ENCODE assay signal across 8 cellular contexts in the genomic region with DNA sequence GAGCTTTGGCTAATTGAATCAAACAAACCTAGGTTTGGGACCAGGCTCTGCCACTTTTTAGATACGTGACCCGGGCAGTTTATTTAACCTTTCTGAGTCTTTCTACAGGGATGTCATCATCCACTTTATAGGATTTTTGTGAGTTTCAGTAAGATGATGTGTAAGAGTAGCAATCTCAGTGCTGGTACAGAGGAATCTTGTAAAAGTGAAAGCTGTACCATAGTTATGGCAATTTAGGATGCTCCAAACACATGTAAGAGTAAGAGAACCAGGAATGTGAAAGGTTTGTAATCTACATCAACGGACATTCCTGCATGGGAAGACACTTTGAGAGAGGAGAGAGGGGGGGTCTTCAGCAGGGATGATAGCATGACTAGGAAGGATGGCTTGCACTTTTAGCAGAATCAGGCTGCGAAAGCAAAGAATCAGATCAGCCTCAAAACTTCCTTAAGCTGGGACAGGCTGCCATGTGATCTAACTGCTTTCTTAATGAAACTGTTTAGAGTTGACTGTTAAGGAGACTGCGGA. TPM values are rescaled to one million over a fixed set of nuclear protein-coding genes. Genes with fewer than 3 reads are reported as not detected.
DNase-seq lines count a peak whose midpoint lies in the region; ATAC-seq and TF ChIP-seq lines count a peak whose summit lies in the region.

No MANE protein-coding gene starts in this region.

- peaks cover 10 to 29% of the 10 kb centered on the region in 2 donors for H3K4me1 ChIP-seq in thoracic aorta (ENCODE audit: control insufficient read depth in 1 of 2, low read depth in 2 of 2)

- H3K27me3 Mint-ChIP-seq in activated CD4-positive, alpha-beta T cell treated with anti-CD3 and anti-CD28 coated beads, Interleukin-2, amount 10 ng/mL, durations not matched to agents 24 days and 14 days, result peaks cover 2% of the 10 kb centered on the region
- H3K27me3 Mint-ChIP-seq in activated naive CD8-positive, alpha-beta T cell treated with anti-CD3 and anti-CD28 coated beads for 36 hours, result no peaks in the 10 kb centered on the region

- no peaks in the 10 kb centered on the region for H3K27me3 ChIP-seq in thoracic aorta (replicated peaks; ENCODE audit: insufficient read depth)

- H3K36me3 ChIP-seq in thoracic aorta, result peaks cover 26% of the 10 kb centered on the region

- peak overlapping the region; percentile 82 for H3K4me3 ChIP-seq in thoracic aorta

- no peak for TF ChIP-seq CTCF in thoracic aorta (IDR thresholded peaks at IDR 0.05)

- peak overlapping the region; percentile 99 for H3K27ac Mint-ChIP-seq in activated CD4-positive, alpha-beta T cell treated with anti-CD3 and anti-CD28 coated beads, Interleukin-2, amount 10 ng/mL, durations not matched to agents 24 days and 14 days
- H3K27ac Mint-ChIP-seq in activated naive CD8-positive, alpha-beta T cell treated with anti-CD3 and anti-CD28 coated beads for 36 hours, result peak overlapping the region; percentile 99

- DNase-seq in activated CD4-positive, alpha-beta T cell treated with anti-CD3 and anti-CD28 coated beads, Interleukin-2, amount 10 ng/mL, durations not matched to agents 24 days and 14 days, result no peak
- no peak for DNase-seq in activated CD4-positive, alpha-beta T cell treated with anti-CD3 and anti-CD28 coated beads for 4 hours
- no peak for DNase-seq in activated naive CD8-positive, alpha-beta T cell treated with anti-CD3 and anti-CD28 coated beads for 36 hours
- DNase-seq in kidney tubule cell (ENCODE audit: low spot score) (peak; percentile 17), thoracic aorta (ENCODE audit: low spot score) (no peak)
- DNase-seq in NK-92 treated with Interleukin-12 subunit alpha and Interleukin-12 subunit beta, amount 100 ng/mL, for 24 hours (lab: John Stamatoyannopoulos, UW), result no peak

- H3K36me3 Mint-ChIP-seq in activated CD4-positive, alpha-beta T cell treated with anti-CD3 and anti-CD28 coated beads, Interleukin-2, amount 10 ng/mL, durations not matched to agents 24 days and 14 days (ENCODE audit: low read depth), result peaks cover 85% of the 10 kb centered on the region
- H3K36me3 Mint-ChIP-seq in activated naive CD8-positive, alpha-beta T cell treated with anti-CD3 and anti-CD28 coated beads for 36 hours, result peaks cover 78% of the 10 kb centered on the region

- H3K4me1 Mint-ChIP-seq in activated CD4-positive, alpha-beta T cell treated with anti-CD3 and anti-CD28 coated beads, Interleukin-2, amount 10 ng/mL, durations not matched to agents 24 days and 14 days, result peaks cover 49% of the 10 kb centered on the region
- peaks cover 55% of the 10 kb centered on the region for H3K4me1 Mint-ChIP-seq in activated naive CD8-positive, alpha-beta T cell treated with anti-CD3 and anti-CD28 coated beads for 36 hours

- ATAC-seq in thoracic aorta (ENCODE audit: insufficient number of reproducible peaks, low FRiP score, low read depth) (no peak), HG03342 (IDR thresholded peaks at IDR 0.05; ENCODE audit: unreplicated experiment) (no peak), HG03025 (IDR thresholded peaks at IDR 0.05; ENCODE audit: low FRiP score, unreplicated experiment) (no peak)

- H3K9me3 Mint-ChIP-seq in activated CD4-positive, alpha-beta T cell treated with anti-CD3 and anti-CD28 coated beads, Interleukin-2, amount 10 ng/mL, durations not matched to agents 24 days and 14 days, result no peaks in the 10 kb centered on the region
- H3K9me3 Mint-ChIP-seq in activated naive CD8-positive, alpha-beta T cell treated with anti-CD3 and anti-CD28 coated beads for 36 hours, result no peaks in the 10 kb centered on the region

- peak overlapping the region; percentile 81 to 94 for H3K27ac ChIP-seq in thoracic aorta

- no peaks in the 10 kb centered on the region for H3K9me3 ChIP-seq in thoracic aorta

- intact Hi-C loops in activated CD4-positive, alpha-beta T cell treated with anti-CD3 and anti-CD28 coated beads, Interleukin-2, amount 10 ng/mL, durations not matched to agents 24 days and 14 days (cut with micrococcal nuclease), result loop anchor here (2.0 to 10.0 kb wide), 3 partner anchors 88 to 492 kb away; a partner anchor contains a TSS

- peak overlapping the region; percentile 99 for H3K4me3 Mint-ChIP-seq in activated CD4-positive, alpha-beta T cell treated with anti-CD3 and anti-CD28 coated beads, Interleukin-2, amount 10 ng/mL, durations not matched to agents 24 days and 14 days
- peak overlapping the region; percentile 99 for H3K4me3 Mint-ChIP-seq in activated naive CD8-positive, alpha-beta T cell treated with anti-CD3 and anti-CD28 coated beads for 36 hours

RNA-seq across cellular contexts. Expression of a gene that starts 1.0 kb away (rescaled TPM):
- total RNA-seq in activated CD4-positive, alpha-beta T cell treated with anti-CD3 and anti-CD28 coated beads, Interleukin-2, amount 10 ng/mL, durations not matched to agents 24 days and 14 days, result 268 and 281 TPM in 2 replicates
- 100 to 1,000 TPM; 337 to 346 TPM for total RNA-seq in activated naive CD8-positive, alpha-beta T cell treated with anti-CD3 and anti-CD28 coated beads for 36 hours
- total RNA-seq in thoracic aorta, result 100 to 1,000 TPM in 1 of 2 donors, 10 to 100 TPM in 1; 34.1 to 104 TPM

RNA-seq across cellular contexts. Expression of a gene that starts 20.3 kb away (rescaled TPM):
- 111 and 113 TPM in 2 replicates for total RNA-seq in activated CD4-positive, alpha-beta T cell treated with anti-CD3 and anti-CD28 coated beads, Interleukin-2, amount 10 ng/mL, durations not matched to agents 24 days and 14 days
- total RNA-seq in activated naive CD8-positive, alpha-beta T cell treated with anti-CD3 and anti-CD28 coated beads for 36 hours, result 100 to 1,000 TPM; 104 to 111 TPM
- 10 to 100 TPM; 18.0 to 56.4 TPM for total RNA-seq in thoracic aorta

RNA-seq across cellular contexts. Expression of a gene that starts 33.0 kb away (rescaled TPM):
- 76.4 and 78.2 TPM in 2 replicates for total RNA-seq in activated CD4-positive, alpha-beta T cell treated with anti-CD3 and anti-CD28 coated beads, Interleukin-2, amount 10 ng/mL, durations not matched to agents 24 days and 14 days
- 10 to 100 TPM; 68.0 to 71.5 TPM for total RNA-seq in activated naive CD8-positive, alpha-beta T cell treated with anti-CD3 and anti-CD28 coated beads for 36 hours
- total RNA-seq in thoracic aorta, result 10 to 100 TPM; 49.3 to 49.8 TPM
